25 cellular contexts compared by ENCODE assay signal in the genomic region with DNA sequence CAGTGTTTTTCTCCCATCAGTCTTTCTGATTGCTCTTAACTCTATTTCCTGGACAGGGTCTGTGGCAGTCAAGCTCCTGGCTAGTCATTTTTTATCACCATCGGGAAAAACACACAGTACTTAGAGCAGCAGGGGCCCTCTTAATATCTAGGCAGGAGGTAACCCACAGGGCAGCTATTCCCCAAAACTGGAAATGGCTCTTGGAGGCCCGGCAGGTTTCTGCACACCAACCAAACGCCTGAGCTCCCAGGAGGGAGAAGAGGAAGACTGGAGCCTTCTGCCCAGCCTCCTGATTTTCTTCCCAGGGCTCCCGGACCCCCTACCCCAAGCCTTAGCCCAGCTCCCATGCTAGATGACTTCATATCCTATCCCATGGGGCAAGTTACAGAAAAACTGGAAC. TPM values are rescaled to one million over a fixed set of nuclear protein-coding genes. Genes with fewer than 3 reads are reported as not detected.
"Had no signal": no experiment of that assay in that cellular context is flagged by ENCODE, and none has a peak within 500 bp of the region (broad histone marks: within the 10 kb centered on the region; RNA-seq: fewer than 3 reads in every experiment).

No MANE protein-coding gene starts in this region.

- H3K4me3 ChIP-seq: SJSA1 had no signal

- H3K9me3 ChIP-seq: SJSA1 had no signal

- DNase-seq: activated CD4-positive, alpha-beta T cell treated with anti-CD3 and anti-CD28 coated beads for 4 hours; activated CD4-positive, alpha-beta T cell treated with anti-CD3 and anti-CD28 coated beads, Interleukin-2, amount 50 U/mL, for 48 hours; activated gamma-delta T cell; activated naive CD4-positive, alpha-beta T cell treated with anti-CD3 and anti-CD28 coated beads for 36 hours; activated T-cell treated with anti-CD3 and anti-CD28 coated beads for 4 hours; activated T-cell treated with anti-CD3 and anti-CD28 coated beads, Interleukin-2, amount 50 U/mL, for 48 hours; amygdala; KG1; NCI-H1048; NCI-H1694 treated with DMSO at 0.1 percent for 48 hours; NCI-H2029 treated with DMSO at 0.1 percent for 48 hours; NCI-H446; NCI-H524; SHP77; SW 1271 had no signal

- H3K4me3 Mint-ChIP-seq: activated naive CD4-positive, alpha-beta T cell treated with anti-CD3 and anti-CD28 coated beads for 36 hours; activated naive CD8-positive, alpha-beta T cell; activated T-helper 17 cell treated with anti-CD3 and anti-CD28 coated beads, Interleukin-2, amount 50 U/mL, for 72 hours; brain; central memory CD8-positive, alpha-beta T cell; IgD-negative memory B cell had no signal

- H3K4me1 ChIP-seq: SJSA1 had no signal

- H3K27ac ChIP-seq: SJSA1 had no signal

- H3K36me3 ChIP-seq: SJSA1 had no signal

- H3K27me3 ChIP-seq: SJSA1 had no signal

- H3K36me3 Mint-ChIP-seq: brain had no signal

- H3K4me1 Mint-ChIP-seq: activated T-helper 17 cell treated with anti-CD3 and anti-CD28 coated beads, Interleukin-2, amount 50 U/mL, for 72 hours; brain; central memory CD8-positive, alpha-beta T cell; IgD-negative memory B cell had no signal

- H3K27ac Mint-ChIP-seq: activated naive CD4-positive, alpha-beta T cell treated with anti-CD3 and anti-CD28 coated beads for 36 hours; activated naive CD8-positive, alpha-beta T cell; activated T-helper 17 cell treated with anti-CD3 and anti-CD28 coated beads, Interleukin-2, amount 50 U/mL, for 72 hours; brain; IgD-negative memory B cell had no signal

RNA-seq across cellular contexts. Expression of gene VSTM2B, which starts 49.3 kb away (rescaled TPM):
- total RNA-seq: activated naive CD4-positive, alpha-beta T cell treated with anti-CD3 and anti-CD28 coated beads for 36 hours; activated T-helper 17 cell treated with anti-CD3 and anti-CD28 coated beads, Interleukin-2, amount 50 U/mL, for 72 hours; astrocyte; LHCN-M2; M059J; SJSA1; T-helper 1 cell treated with Interleukin-12 subunit alpha and Interleukin-12 subunit beta and Interleukin-4 antibody, amounts not matched to agents 30 ng/mL and 1 ng/mL, for 36 hours had no signal
- polyA plus RNA-seq: IgD-negative memory B cell had no signal
